10 cellular contexts compared by ENCODE assay signal in the genomic region with DNA sequence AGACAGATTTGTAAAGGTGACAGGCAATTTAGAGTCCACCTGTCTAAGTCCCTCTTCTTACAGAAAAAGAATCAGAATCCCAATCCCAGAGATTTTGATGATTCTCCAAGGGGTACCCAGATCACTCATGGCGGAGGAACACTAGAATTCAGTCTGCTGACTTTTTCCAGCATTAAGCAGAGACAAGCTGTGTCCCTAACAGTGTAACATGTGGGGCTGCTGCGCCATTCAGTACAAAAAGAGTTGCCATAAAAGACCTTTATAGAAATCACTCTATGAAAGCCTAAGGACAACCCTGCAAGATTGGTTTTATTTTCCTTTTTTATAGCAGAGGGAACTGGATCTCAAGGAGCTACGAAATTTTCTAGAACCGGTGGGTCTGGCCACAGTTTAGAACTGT. TPM values are rescaled to one million over a fixed set of nuclear protein-coding genes. Genes with fewer than 3 reads are reported as not detected.
DNase-seq lines count a peak whose midpoint lies in the region; ATAC-seq and TF ChIP-seq lines count a peak whose summit lies in the region.
"Had no signal": no experiment of that assay in that cellular context is flagged by ENCODE, and none has a peak within 500 bp of the region (broad histone marks: within the 10 kb centered on the region; RNA-seq: fewer than 3 reads in every experiment).

No MANE protein-coding gene starts in this region.

- WGBS in spleen, 5 donors, result 9 to 27% (median 16%) methylated on average over 4 of the region's 4 CpGs

- ATAC-seq in GM18868 (IDR thresholded peaks at IDR 0.05; ENCODE audit: unreplicated experiment), result peak; percentile 33
- ATAC-seq in HG02938 (IDR thresholded peaks at IDR 0.05; ENCODE audit: unreplicated experiment), result peak; percentile 13
- ATAC-seq in HG03025 (IDR thresholded peaks at IDR 0.05; ENCODE audit: low FRiP score, unreplicated experiment), result no peak

- H3K36me3 ChIP-seq in effector memory CD4-positive, alpha-beta T cell (ENCODE audit: control insufficient read depth, insufficient read depth, low read length), result peaks cover 14% of the 10 kb centered on the region
- peaks cover 0 to 11% (median 5%) of the 10 kb centered on the region in 6 donors for H3K36me3 ChIP-seq in spleen

- no peak for DNase-seq in effector memory CD4-positive, alpha-beta T cell
- DNase-seq in spleen (no peak), NOMO-1 treated with DMSO at 0.1 percent for 48 hours (lab: John Stamatoyannopoulos, UW; ENCODE audit: unreplicated experiment) (no peak), MV-4-11 (lab: John Stamatoyannopoulos, UW) (no peak), GM03348 (ENCODE audit: low spot score) (no peak)
- DNase-seq: NCI-H1105, SIG-M5 had no signal

- no peak for TF ChIP-seq CTCF in spleen (IDR thresholded peaks at IDR 0.05 in 8 of 11, conservative IDR thresholded peaks at IDR 0.05 in 3 of 11)

- H3K27ac ChIP-seq in effector memory CD4-positive, alpha-beta T cell (ENCODE audit: insufficient read depth, low read length, poor library complexity, severe bottlenecking), result peak overlapping the region; percentile 85
- peak overlapping the region; percentile 75 to 93 (median 86) for H3K27ac ChIP-seq in spleen

- intact Hi-C loops in spleen (cut with DNase I; ENCODE audit: low total_unique reads), result no loop called here

- no peak for TF ChIP-seq POLR2A in spleen (IDR thresholded peaks at IDR 0.05)

- H3K4me1 ChIP-seq in effector memory CD4-positive, alpha-beta T cell (ENCODE audit: control insufficient read depth, insufficient read depth, low read length, poor library complexity, severe bottlenecking), result peaks cover 35% of the 10 kb centered on the region
- H3K4me1 ChIP-seq in spleen, result peaks cover 4 to 52% (median 14%) of the 10 kb centered on the region in 6 donors

- H3K9me3 ChIP-seq in effector memory CD4-positive, alpha-beta T cell (ENCODE audit: control insufficient read depth, low read length), result no peaks in the 10 kb centered on the region
- H3K9me3 ChIP-seq in spleen, result peaks cover 0 to 3% (median 0%) of the 10 kb centered on the region in 8 donors

- H3K4me3 ChIP-seq in effector memory CD4-positive, alpha-beta T cell (ENCODE audit: insufficient read depth, low read depth, low read length, poor library complexity, severe bottlenecking), result peak overlapping the region; percentile 92
- peak overlapping the region; percentile 29 to 80 (median 58) for H3K4me3 ChIP-seq in spleen

- no peaks in the 10 kb centered on the region for H3K27me3 ChIP-seq in effector memory CD4-positive, alpha-beta T cell (replicated peaks; ENCODE audit: control insufficient read depth, insufficient read depth, low read length, poor library complexity, severe bottlenecking)
- no peaks in the 10 kb centered on the region for H3K27me3 ChIP-seq in spleen (replicated peaks in 1 of 7)

RNA-seq across cellular contexts. Expression of a gene that starts 0.6 kb away (rescaled TPM):
- 100 to 1,000 TPM in 5 of 7 donors, 10 to 100 TPM in 2; 71.2 to 137 (median 102) TPM for total RNA-seq in spleen
- 100 to 1,000 TPM in 1 of 3 donors, 10 to 100 TPM in 2; 48.7 to 103 (median 68.0) TPM for polyA plus RNA-seq in spleen

RNA-seq across cellular contexts. Expression of a gene that starts 51.9 kb away (rescaled TPM):
- 100 to 1,000 TPM; 112 to 214 (median 172) TPM for total RNA-seq in spleen
- 10 to 100 TPM; 35.9 to 86.8 (median 60.4) TPM for polyA plus RNA-seq in spleen
